Comparison of ENCODE assay signal across 1 cellular context in the genomic region with DNA sequence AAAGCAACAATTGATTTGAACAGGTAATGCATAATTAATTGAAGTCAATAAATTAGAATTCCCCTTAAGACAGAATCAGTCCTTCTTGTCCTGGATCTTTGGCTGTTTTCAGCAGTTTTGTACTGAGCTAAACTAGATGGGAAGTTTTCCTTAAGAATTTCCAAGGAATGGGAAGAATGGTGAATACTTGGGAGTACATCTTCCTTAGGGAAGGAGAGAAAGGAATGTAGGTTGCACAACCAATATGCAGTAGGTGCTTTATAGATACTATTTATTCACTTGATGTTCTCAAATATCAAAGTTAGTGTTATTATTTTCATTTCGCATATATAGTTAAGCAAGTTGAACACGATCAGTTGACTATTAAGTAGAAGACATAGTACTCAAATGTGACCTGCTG.
TF ChIP-seq lines count a peak whose summit lies in the region.

No MANE protein-coding gene starts in this region.

TF ChIP-seq in IMR-90, 13 proteins besides CTCF, POLR2A, EP300 and RAD21 (continued from another document):
- no peak for TF ChIP-seq ELK1 (IDR thresholded peaks at IDR 0.05; ENCODE audit: borderline replicate concordance, low read depth, low read length)
- TF ChIP-seq, protein P1, sequence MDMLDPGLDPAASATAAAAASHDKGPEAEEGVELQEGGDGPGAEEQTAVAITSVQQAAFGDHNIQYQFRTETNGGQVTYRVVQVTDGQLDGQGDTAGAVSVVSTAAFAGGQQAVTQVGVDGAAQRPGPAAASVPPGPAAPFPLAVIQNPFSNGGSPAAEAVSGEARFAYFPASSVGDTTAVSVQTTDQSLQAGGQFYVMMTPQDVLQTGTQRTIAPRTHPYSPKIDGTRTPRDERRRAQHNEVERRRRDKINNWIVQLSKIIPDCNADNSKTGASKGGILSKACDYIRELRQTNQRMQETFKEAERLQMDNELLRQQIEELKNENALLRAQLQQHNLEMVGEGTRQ (IDR thresholded peaks at IDR 0.05; ENCODE audit: low read depth, low read length): no peak
